8 cellular contexts compared by ENCODE assay signal in the genomic region with DNA sequence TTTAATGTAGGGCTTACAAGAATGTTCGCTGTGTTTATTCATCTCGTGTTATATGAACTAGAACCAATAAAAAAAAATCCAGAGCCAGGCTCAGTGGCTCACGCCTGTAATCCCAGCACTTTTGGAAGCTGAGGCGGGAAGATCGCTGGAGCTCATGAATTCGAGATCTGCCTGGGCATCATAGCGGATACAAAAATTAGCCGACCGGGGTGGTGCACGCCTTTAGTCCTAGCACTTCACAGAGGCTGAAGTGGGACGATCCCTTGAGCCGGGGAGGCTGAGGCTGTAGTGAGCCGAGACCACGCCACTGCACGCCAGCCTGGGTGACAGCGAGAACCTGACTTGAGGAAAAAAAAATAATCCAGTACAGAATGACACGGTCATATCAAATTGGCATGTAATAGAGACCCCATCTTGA. TPM values are rescaled to one million over a fixed set of nuclear protein-coding genes. Genes with fewer than 3 reads are reported as not detected.
A peak's percentile ranks its signal among the peaks of the same experiment; 100 is the strongest.
DNase-seq lines count a peak whose midpoint lies in the region; ATAC-seq lines count a peak whose summit lies in the region.

No MANE protein-coding gene starts in this region.

- peaks cover 23% of the 10 kb centered on the region for H3K4me1 ChIP-seq in effector memory CD4-positive, alpha-beta T cell (ENCODE audit: control insufficient read depth, insufficient read depth, low read length, poor library complexity, severe bottlenecking)

- peaks cover 0 to 4% (median 0%) of the 10 kb centered on the region in 9 donors for H3K9me3 Mint-ChIP-seq in naive thymus-derived CD8-positive, alpha-beta T cell

- POLR2A ChIA-PET in naive thymus-derived CD8-positive, alpha-beta T cell (lab: Charles Lee): interaction anchor here (0.6 to 15.4 kb wide), 26 partner anchors 7 to 1833 kb away, joined by 3 to 793 read pairs (median 8); a partner anchor contains a TSS

- no peak overlapping the region for H3K27ac ChIP-seq in effector memory CD4-positive, alpha-beta T cell (ENCODE audit: insufficient read depth, low read length, poor library complexity, severe bottlenecking)

- H3K27ac Mint-ChIP-seq in naive thymus-derived CD8-positive, alpha-beta T cell: peak overlapping the region; percentile 68 to 99 (median 96)

- ATAC-seq in HG02885 (IDR thresholded peaks at IDR 0.05; ENCODE audit: poor library complexity, unreplicated experiment) (peak; percentile 15), HG02870 (IDR thresholded peaks at IDR 0.05; ENCODE audit: unreplicated experiment) (no peak), HG02763 (IDR thresholded peaks at IDR 0.05; ENCODE audit: unreplicated experiment) (no peak)
- ATAC-seq in naive thymus-derived CD8-positive, alpha-beta T cell: peak; percentile 1 to 12

- H3K4me3 ChIP-seq in effector memory CD4-positive, alpha-beta T cell (ENCODE audit: insufficient read depth, low read depth, low read length, poor library complexity, severe bottlenecking): peak overlapping the region; percentile 69

- H3K36me3 ChIP-seq in effector memory CD4-positive, alpha-beta T cell (ENCODE audit: control insufficient read depth, insufficient read depth, low read length): no peaks in the 10 kb centered on the region

- H3K27me3 ChIP-seq in effector memory CD4-positive, alpha-beta T cell (replicated peaks; ENCODE audit: control insufficient read depth, insufficient read depth, low read length, poor library complexity, severe bottlenecking): no peaks in the 10 kb centered on the region

- H3K4me1 Mint-ChIP-seq in naive thymus-derived CD8-positive, alpha-beta T cell: peaks cover 18 to 52% (median 43%) of the 10 kb centered on the region in 4 donors

- no peaks in the 10 kb centered on the region for H3K36me3 Mint-ChIP-seq in naive thymus-derived CD8-positive, alpha-beta T cell

- peak; percentile 44 for DNase-seq in GDM1 (lab: John Stamatoyannopoulos, UW)
- peak; percentile 80 for DNase-seq in SKM-1 treated with dmso at 0.1 percent for 144 hours (lab: John Stamatoyannopoulos, UW; ENCODE audit: unreplicated experiment)
- no peak for DNase-seq in effector memory CD4-positive, alpha-beta T cell
- DNase-seq in naive thymus-derived CD8-positive, alpha-beta T cell: peak in 1 of 10 donors; percentile 5
- no peak for DNase-seq in NCI-H446 (lab: John Stamatoyannopoulos, UW)

- H3K9me3 ChIP-seq in effector memory CD4-positive, alpha-beta T cell (ENCODE audit: control insufficient read depth, low read length): no peaks in the 10 kb centered on the region

- no peaks in the 10 kb centered on the region for H3K27me3 Mint-ChIP-seq in naive thymus-derived CD8-positive, alpha-beta T cell

- H3K4me3 Mint-ChIP-seq in naive thymus-derived CD8-positive, alpha-beta T cell: peak overlapping the region; percentile 87 to 99 (median 98)

RNA-seq across cellular contexts. Expression of a gene that starts 46.2 kb away (rescaled TPM):
- not detected for total RNA-seq in naive thymus-derived CD8-positive, alpha-beta T cell
- not detected for polyA plus RNA-seq in naive thymus-derived CD8-positive, alpha-beta T cell

Comparison
In these comparisons a context has a peak if more than half of its experiments do, and no peak if none do; other contexts are left out.
1. DNase-seq: peak in GDM1 (single experiment) and SKM-1 treated with dmso at 0.1 percent for 144 hours (single experiment); none in effector memory CD4-positive, alpha-beta T cell (0 of 3) and NCI-H446 (0 of 2).
2. ATAC-seq: peak in HG02885 (single experiment) and naive thymus-derived CD8-positive, alpha-beta T cell (2 of 2); none in HG02870 (single experiment) and HG02763 (single experiment).